In the genomic region with DNA sequence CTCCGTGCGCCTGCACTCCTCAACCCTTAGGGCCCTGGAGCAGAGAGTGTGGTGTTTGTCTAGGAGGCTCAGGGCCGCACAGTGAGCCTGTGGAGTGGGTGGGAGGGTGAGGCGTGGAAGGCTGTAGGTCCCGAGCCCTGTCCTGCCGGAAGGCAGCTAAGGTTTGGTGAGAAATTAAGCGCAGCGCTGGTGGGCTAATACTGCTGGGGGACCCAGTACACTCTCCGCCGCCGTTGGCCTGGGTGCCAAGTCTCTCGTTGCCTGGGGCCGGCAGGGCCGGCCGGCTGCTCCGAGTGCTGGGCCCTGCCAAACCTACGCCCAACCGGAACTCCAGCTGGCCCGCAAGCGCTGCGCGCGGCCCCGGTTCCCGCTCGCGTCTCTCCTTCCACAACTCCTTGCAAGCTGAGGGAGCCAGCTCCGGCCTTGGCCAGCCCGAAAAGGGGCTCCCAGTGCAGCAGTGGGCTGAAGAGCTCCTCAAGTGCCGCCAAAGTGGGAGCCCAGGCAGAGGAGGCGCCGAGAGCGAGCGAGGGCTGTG, we compare ENCODE assay signal across 30 cellular contexts.
"Had no signal": no experiment of that assay in that cellular context is flagged by ENCODE, and none has a peak within 500 bp of the region (broad histone marks: within the 10 kb centered on the region; RNA-seq: fewer than 3 reads in every experiment).

No MANE protein-coding gene starts in this region.

- H3K9me3 Mint-ChIP-seq: nephron; stimulated activated effector memory CD8-positive, alpha-beta T cell treated with anti-CD3 and anti-CD28 coated beads, Interleukin-12 subunit alpha, Interleukin-12 subunit beta, amount 100 ng/mL, for 72 hours had no signal

- H3K9me3 ChIP-seq: esophagus muscularis mucosa, gastroesophageal sphincter, heart left ventricle, left lung, mucosa of descending colon, ovary, stomach, thyroid gland, upper lobe of left lung, uterus had no signal

- H3K4me1 Mint-ChIP-seq: mesothelial cell of epicardium; naive thymus-derived CD4-positive, alpha-beta T cell; nephron; stimulated activated effector memory CD8-positive, alpha-beta T cell treated with anti-CD3 and anti-CD28 coated beads, Interleukin-12 subunit alpha, Interleukin-12 subunit beta, amount 100 ng/mL, for 72 hours had no signal

- H3K4me3 ChIP-seq: dorsolateral prefrontal cortex, esophagus muscularis mucosa, gastroesophageal sphincter, heart left ventricle, hepatocyte, left lung, mucosa of descending colon, neural progenitor cell, ovary, smooth muscle cell, stomach, thyroid gland, upper lobe of left lung, uterus had no signal

- H3K27me3 ChIP-seq: hepatocyte, neural progenitor cell, ovary had no signal

- H3K4me1 ChIP-seq: foreskin keratinocyte had no signal

- H3K27ac ChIP-seq: dorsolateral prefrontal cortex, esophagus muscularis mucosa, foreskin keratinocyte, gastroesophageal sphincter, heart left ventricle, hepatocyte, left lung, neural progenitor cell, ovary, stomach, thyroid gland, upper lobe of left lung, uterus had no signal

- H3K36me3 ChIP-seq: esophagus muscularis mucosa, gastroesophageal sphincter, heart left ventricle, left lung, neural progenitor cell, ovary, stomach, thyroid gland, upper lobe of left lung, uterus had no signal

- H3K27ac Mint-ChIP-seq: endodermal cell; mesothelial cell of epicardium; naive thymus-derived CD4-positive, alpha-beta T cell; nephron; stimulated activated effector memory CD8-positive, alpha-beta T cell treated with anti-CD3 and anti-CD28 coated beads, Interleukin-12 subunit alpha, Interleukin-12 subunit beta, amount 100 ng/mL, for 72 hours had no signal

- H3K36me3 Mint-ChIP-seq: mesothelial cell of epicardium; neural progenitor cell; stimulated activated effector memory CD8-positive, alpha-beta T cell treated with anti-CD3 and anti-CD28 coated beads, Interleukin-12 subunit alpha, Interleukin-12 subunit beta, amount 100 ng/mL, for 72 hours had no signal

- ATAC-seq: foreskin keratinocyte; gastroesophageal sphincter; heart left ventricle; left cardiac atrium; left lung; mucosa of descending colon; naive thymus-derived CD4-positive, alpha-beta T cell; sciatic nerve; stimulated activated effector memory CD8-positive, alpha-beta T cell treated with anti-CD3 and anti-CD28 coated beads, Interleukin-12 subunit alpha, Interleukin-12 subunit beta, amount 100 ng/mL, for 72 hours had no signal

- H2AFZ ChIP-seq: hepatocyte had no signal

- H3K79me2 ChIP-seq: hepatocyte had no signal

- H3K9ac ChIP-seq: neural progenitor cell had no signal

- H3K4me3 Mint-ChIP-seq: endodermal cell; mesothelial cell of epicardium; naive thymus-derived CD4-positive, alpha-beta T cell; nephron; neural progenitor cell; stimulated activated effector memory CD8-positive, alpha-beta T cell treated with anti-CD3 and anti-CD28 coated beads, Interleukin-12 subunit alpha, Interleukin-12 subunit beta, amount 100 ng/mL, for 72 hours had no signal

- DNase-seq: dorsolateral prefrontal cortex; effector CD8-positive, alpha-beta T cell; endodermal cell; foreskin keratinocyte; kidney; left cardiac atrium; mesenchymal stem cell; mucosa of descending colon; naive thymus-derived CD4-positive, alpha-beta T cell; nucleus accumbens; ovary; stimulated activated CD4-positive, alpha-beta T cell treated with anti-CD3 and anti-CD28 coated beads, Interleukin-2, amount 100 ng/mL, for 24 hours; stimulated activated CD4-positive, alpha-beta T cell treated with anti-CD3 and anti-CD28 coated beads, Interleukin-4, amount 100 ng/mL, for 24 hours; stimulated activated naive CD4-positive, alpha-beta T cell treated with Interleukin-2 at 50 U/mL for 16 hours; stomach; thyroid gland; uterus had no signal

- H3K4me2 ChIP-seq: hepatocyte, neural progenitor cell, smooth muscle cell had no signal

- FAIRE-seq: colon, kidney had no signal
